8 cellular contexts compared by ENCODE assay signal in genomic region chr12:27179399-27180214, GRCh38.
DNase-seq lines count a peak whose midpoint lies in the region; ATAC-seq and TF ChIP-seq lines count a peak whose summit lies in the region.

No MANE protein-coding gene starts in this region.

- H3K27me3 Mint-ChIP-seq in type B pancreatic cell, result no peaks in the 10 kb centered on the region

- TF ChIP-seq CTCF in type B pancreatic cell (conservative IDR thresholded peaks at IDR 0.05), result no peak

- no peaks in the 10 kb centered on the region for H3K9me3 Mint-ChIP-seq in type B pancreatic cell

- H3K4me3 Mint-ChIP-seq in type B pancreatic cell, result peak overlapping the region; percentile 8

- H3K4me1 Mint-ChIP-seq in type B pancreatic cell (ENCODE audit: unreplicated experiment), result no peaks in the 10 kb centered on the region

- H3K36me3 Mint-ChIP-seq in type B pancreatic cell, result peaks cover 3% of the 10 kb centered on the region

- H3K27ac Mint-ChIP-seq in type B pancreatic cell, result peak overlapping the region; percentile 82

- DNase-seq in AG08396 (ENCODE audit: low spot score), result peak; percentile 60
- peak; percentile 74 for DNase-seq in NCI-H2029 treated with DMSO at 0.1 percent for 48 hours (lab: John Stamatoyannopoulos, UW)
- DNase-seq in amniotic stem cell (lab: John Stamatoyannopoulos, UW), result peak; percentile 81
- DNase-seq in kidney glomerular epithelial cell (lab: John Stamatoyannopoulos, UW), result peak; percentile 97
- no peak for DNase-seq in type B pancreatic cell (ENCODE audit: extremely low spot score, unreplicated experiment)
- DNase-seq in midbrain (lab: John Stamatoyannopoulos, UW), result no peak

- ATAC-seq in GM18511 (IDR thresholded peaks at IDR 0.05; ENCODE audit: unreplicated experiment) (peak; percentile 96), HG02840 (IDR thresholded peaks at IDR 0.05; ENCODE audit: low FRiP score, unreplicated experiment) (peak; percentile 74)

Comparison
In these comparisons a context has a peak if more than half of its experiments do, and no peak if none do; other contexts are left out.
1. DNase-seq: peak in AG08396 (single experiment), NCI-H2029 treated with DMSO at 0.1 percent for 48 hours (single experiment), amniotic stem cell (single experiment) and kidney glomerular epithelial cell (single experiment); none in type B pancreatic cell (single experiment) and midbrain (single experiment).